Comparison of ENCODE assay signal across 1 cellular context in genomic region chr17:63425478-63425877, GRCh38.
TF ChIP-seq lines count a peak whose summit lies in the region.

No MANE protein-coding gene starts in this region.

TF ChIP-seq in H1, 55 proteins besides CTCF, POLR2A, EP300 and RAD21:
- TF ChIP-seq SP1 (IDR thresholded peaks at IDR 0.05; ENCODE audit: low read depth, low read length) = no peak
- TF ChIP-seq MAFK (IDR thresholded peaks at IDR 0.05; ENCODE audit: low read depth, low read length) = no peak
- no peak for TF ChIP-seq TCF12 (IDR thresholded peaks at IDR 0.05; ENCODE audit: low read depth, low read length)
- no peak for TF ChIP-seq CHD2 (IDR thresholded peaks at IDR 0.05; ENCODE audit: low read length)
- no peak for TF ChIP-seq SIX5 (IDR thresholded peaks at IDR 0.05; ENCODE audit: low read depth, low read length)
- no peak for TF ChIP-seq TEAD4 (IDR thresholded peaks at IDR 0.05; ENCODE audit: low read depth, low read length)
- TF ChIP-seq KDM1A (IDR thresholded peaks at IDR 0.05; ENCODE audit: borderline replicate concordance, low read length) = no peak
- no peak for TF ChIP-seq POU5F1 (IDR thresholded peaks at IDR 0.05; ENCODE audit: low read depth, low read length)
- TF ChIP-seq PHF8 (conservative IDR thresholded peaks at IDR 0.05; ENCODE audit: low read depth, low read length) = no peak
- TF ChIP-seq TBP (IDR thresholded peaks at IDR 0.05; ENCODE audit: low read depth, low read length) = no peak
- TF ChIP-seq CBX8 (IDR thresholded peaks at IDR 0.05; ENCODE audit: borderline replicate concordance, low read depth, low read length) = no peak
- no peak for TF ChIP-seq SP2 (IDR thresholded peaks at IDR 0.05; ENCODE audit: low read length)
TF ChIP-seq in H1: peak in this region for 0.
